In the genomic region with DNA sequence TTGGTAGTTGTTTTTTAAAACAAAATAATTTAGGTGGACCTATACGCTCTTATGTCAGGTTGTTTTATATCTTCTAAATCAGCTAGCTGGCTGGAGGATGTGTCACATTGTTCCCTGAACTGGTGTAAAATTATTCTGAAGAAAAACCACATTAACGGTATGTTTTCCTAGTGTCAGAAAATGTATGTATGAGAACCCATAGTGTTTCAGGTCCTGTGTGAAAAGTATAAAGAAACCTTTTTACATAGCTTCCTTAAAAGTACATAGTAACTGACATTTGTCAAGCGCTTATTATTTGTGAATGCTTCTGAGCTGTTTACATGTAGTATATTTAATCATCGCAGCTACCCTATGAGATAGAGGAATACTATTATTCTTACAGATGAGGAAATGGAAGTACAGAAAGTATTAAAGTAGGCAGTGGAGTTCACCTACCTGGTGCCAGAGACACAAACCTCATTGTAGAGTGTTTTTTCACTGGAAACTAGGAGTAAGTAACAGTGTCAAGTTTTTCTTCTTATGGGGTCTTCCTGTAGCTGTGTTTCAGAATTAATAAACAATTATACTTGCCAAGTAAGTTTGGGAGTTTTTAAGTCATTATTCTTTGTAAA, we compare ENCODE assay signal across 10 cellular contexts. TPM values are rescaled to one million over a fixed set of nuclear protein-coding genes. Genes with fewer than 3 reads are reported as not detected.
A peak's percentile ranks its signal among the peaks of the same experiment; 100 is the strongest.
DNase-seq lines count a peak whose midpoint lies in the region; ATAC-seq and TF ChIP-seq lines count a peak whose summit lies in the region.
"Had no signal": no experiment of that assay in that cellular context is flagged by ENCODE, and none has a peak within 500 bp of the region (broad histone marks: within the 10 kb centered on the region; RNA-seq: fewer than 3 reads in every experiment).

No MANE protein-coding gene starts in this region.

- H3K4me1 ChIP-seq in Peyer's patch, result peaks cover 0 to 61% (median 14%) of the 10 kb centered on the region in 4 donors

- H3K4me3 ChIP-seq in Peyer's patch, result no peak overlapping the region
- H3K4me3 ChIP-seq: psoas muscle had no signal

- peak overlapping the region in 3 of 4 donors; percentile 30 to 52 (median 43) for H3K27ac ChIP-seq in Peyer's patch

- H3K27me3 Mint-ChIP-seq in activated T-cell treated with anti-CD3 and anti-CD28 coated beads, Interleukin-2, amount 50 U/mL, for 72 hours (ENCODE audit: low read depth), result no peaks in the 10 kb centered on the region
- H3K27me3 Mint-ChIP-seq in central memory CD8-positive, alpha-beta T cell, result no peaks in the 10 kb centered on the region
- H3K27me3 Mint-ChIP-seq in stimulated activated naive CD8-positive, alpha-beta T cell treated with anti-CD3 and anti-CD28 coated beads, Interleukin-15, amount 100 ng/mL, for 72 hours, result no peaks in the 10 kb centered on the region

- H3K4me1 Mint-ChIP-seq in activated T-cell treated with anti-CD3 and anti-CD28 coated beads, Interleukin-2, amount 50 U/mL, for 72 hours (ENCODE audit: low read depth), result peaks cover 91% of the 10 kb centered on the region
- peaks cover 82% of the 10 kb centered on the region for H3K4me1 Mint-ChIP-seq in central memory CD8-positive, alpha-beta T cell
- H3K4me1 Mint-ChIP-seq in stimulated activated naive CD8-positive, alpha-beta T cell treated with anti-CD3 and anti-CD28 coated beads, Interleukin-15, amount 100 ng/mL, for 72 hours, result peaks cover 87% of the 10 kb centered on the region

- H3K9me3 Mint-ChIP-seq in activated T-cell treated with anti-CD3 and anti-CD28 coated beads, Interleukin-2, amount 50 U/mL, for 72 hours, result peaks cover 0 to 3% of the 10 kb centered on the region in 2 donors
- H3K9me3 Mint-ChIP-seq in central memory CD8-positive, alpha-beta T cell, result no peaks in the 10 kb centered on the region
- H3K9me3 Mint-ChIP-seq in stimulated activated naive CD8-positive, alpha-beta T cell treated with anti-CD3 and anti-CD28 coated beads, Interleukin-15, amount 100 ng/mL, for 72 hours, result no peaks in the 10 kb centered on the region

- H3K9me3 ChIP-seq in Peyer's patch, result no peaks in the 10 kb centered on the region
- H3K9me3 ChIP-seq: psoas muscle had no signal

- H3K36me3 Mint-ChIP-seq in activated T-cell treated with anti-CD3 and anti-CD28 coated beads, Interleukin-2, amount 50 U/mL, for 72 hours (ENCODE audit: insufficient read depth in 2 of 2), result peaks cover 2 to 7% of the 10 kb centered on the region in 2 donors
- H3K36me3 Mint-ChIP-seq in central memory CD8-positive, alpha-beta T cell (ENCODE audit: insufficient read depth), result no peaks in the 10 kb centered on the region

- no peak for DNase-seq in activated T-cell treated with anti-CD3 and anti-CD28 coated beads, Interleukin-2, amount 50 U/mL, for 72 hours
- no peak for DNase-seq in activated T-cell treated with anti-CD3 and anti-CD28 coated beads, Interleukin-2, amount 50 U/mL, for 48 hours
- DNase-seq in Peyer's patch (no peak), cortex of kidney (lab: John Stamatoyannopoulos, UW) (no peak), AML-193 (lab: John Stamatoyannopoulos, UW) (no peak)
- no peak for DNase-seq in central memory CD8-positive, alpha-beta T cell (ENCODE audit: low spot score in 2 of 2)
- no peak for DNase-seq in stimulated activated naive CD8-positive, alpha-beta T cell treated with anti-CD3 and anti-CD28 coated beads, Interleukin-15, amount 100 ng/mL, for 72 hours
- DNase-seq: hypothalamus, psoas muscle had no signal

- no peak for TF ChIP-seq POLR2A in Peyer's patch (IDR thresholded peaks at IDR 0.05)

- H3K4me3 Mint-ChIP-seq in activated T-cell treated with anti-CD3 and anti-CD28 coated beads, Interleukin-2, amount 50 U/mL, for 72 hours, result peak overlapping the region; percentile 74 to 95
- peak overlapping the region; percentile 45 for H3K4me3 Mint-ChIP-seq in central memory CD8-positive, alpha-beta T cell
- peak overlapping the region; percentile 63 to 65 for H3K4me3 Mint-ChIP-seq in stimulated activated naive CD8-positive, alpha-beta T cell treated with anti-CD3 and anti-CD28 coated beads, Interleukin-15, amount 100 ng/mL, for 72 hours

- H3K27ac Mint-ChIP-seq in activated T-cell treated with anti-CD3 and anti-CD28 coated beads, Interleukin-2, amount 50 U/mL, for 72 hours, result peak overlapping the region; percentile 100
- peak overlapping the region; percentile 58 for H3K27ac Mint-ChIP-seq in central memory CD8-positive, alpha-beta T cell (ENCODE audit: low read depth)
- peak overlapping the region; percentile 82 to 86 for H3K27ac Mint-ChIP-seq in stimulated activated naive CD8-positive, alpha-beta T cell treated with anti-CD3 and anti-CD28 coated beads, Interleukin-15, amount 100 ng/mL, for 72 hours

- peak; percentile 80 to 83 for ATAC-seq in activated T-cell treated with anti-CD3 and anti-CD28 coated beads, Interleukin-2, amount 50 U/mL, for 72 hours (replicated peaks in 1 of 2)
- ATAC-seq in central memory CD8-positive, alpha-beta T cell (replicated peaks; ENCODE audit: extremely low read depth, poor library complexity, severe bottlenecking), result peak; percentile 42
- ATAC-seq in stimulated activated naive CD8-positive, alpha-beta T cell treated with anti-CD3 and anti-CD28 coated beads, Interleukin-15, amount 100 ng/mL, for 72 hours, result peak; percentile 74
- ATAC-seq in HG03571 (IDR thresholded peaks at IDR 0.05; ENCODE audit: unreplicated experiment), result no peak
- ATAC-seq: psoas muscle had no signal

- no peak for TF ChIP-seq CTCF in Peyer's patch (IDR thresholded peaks at IDR 0.05)

- H3K27me3 ChIP-seq in Peyer's patch, result no peaks in the 10 kb centered on the region

- no peaks in the 10 kb centered on the region for H3K36me3 ChIP-seq in Peyer's patch

RNA-seq across cellular contexts. Expression of a gene that starts 10.4 kb away (rescaled TPM):
- 10 to 100 TPM; 34.8 to 36.7 TPM for total RNA-seq in activated T-cell treated with anti-CD3 and anti-CD28 coated beads, Interleukin-2, amount 50 U/mL, for 72 hours
- total RNA-seq in Peyer's patch, result 10 to 100 TPM; 29.7 to 69.9 (median 48.2) TPM

RNA-seq across cellular contexts. Expression of a gene that starts 12.3 kb away (rescaled TPM):
- total RNA-seq in activated T-cell treated with anti-CD3 and anti-CD28 coated beads, Interleukin-2, amount 50 U/mL, for 72 hours, result 100 to 1,000 TPM; 127 to 135 TPM
- total RNA-seq in Peyer's patch, result 100 to 1,000 TPM; 128 to 159 (median 136) TPM
